ENCODE assay signal across 1 cellular context in genomic region chr20:45095753-45096371, GRCh38.
TF ChIP-seq lines count a peak whose summit lies in the region.

No MANE protein-coding gene starts in this region.

TF ChIP-seq in H1, 55 proteins besides CTCF, POLR2A, EP300 and RAD21:
- TF ChIP-seq BACH1 (IDR thresholded peaks at IDR 0.05; ENCODE audit: low read length) (no peak), HDAC6 (IDR thresholded peaks at IDR 0.05; ENCODE audit: low read depth, low read length) (no peak), MAFK (IDR thresholded peaks at IDR 0.05; ENCODE audit: low read depth, low read length) (no peak), BCL11A (IDR thresholded peaks at IDR 0.05; ENCODE audit: low read depth in 2 of 2, low read length in 2 of 2) (no peak), GABPA (IDR thresholded peaks at IDR 0.05; ENCODE audit: borderline replicate concordance, insufficient read depth, low read length) (no peak), SIX5 (IDR thresholded peaks at IDR 0.05; ENCODE audit: low read depth, low read length) (no peak), CBX8 (IDR thresholded peaks at IDR 0.05; ENCODE audit: borderline replicate concordance, low read depth, low read length) (no peak), SP2 (IDR thresholded peaks at IDR 0.05; ENCODE audit: low read length) (no peak), SUZ12 (IDR thresholded peaks at IDR 0.05; ENCODE audit: low read length) (no peak), HDAC2 (IDR thresholded peaks at IDR 0.05; ENCODE audit: borderline replicate concordance in 1 of 2, low read depth in 2 of 2, low read length in 2 of 2) (no peak), CEBPB (IDR thresholded peaks at IDR 0.05; ENCODE audit: low read depth, low read length) (no peak), CBX5 (IDR thresholded peaks at IDR 0.05; ENCODE audit: low read depth, low read length) (no peak), RXRA (IDR thresholded peaks at IDR 0.05; ENCODE audit: insufficient read depth, low read depth, low read length) (no peak), KDM1A (IDR thresholded peaks at IDR 0.05; ENCODE audit: borderline replicate concordance, low read length) (no peak), TCF12 (IDR thresholded peaks at IDR 0.05; ENCODE audit: low read depth, low read length) (no peak), CHD2 (IDR thresholded peaks at IDR 0.05; ENCODE audit: low read length) (no peak), SP4 (IDR thresholded peaks at IDR 0.05; ENCODE audit: low read length) (no peak), TEAD4 (IDR thresholded peaks at IDR 0.05; ENCODE audit: low read depth, low read length) (no peak)
TF ChIP-seq in H1: peak in this region for 0.
